ENCODE assay signal across 8 cellular contexts in genomic region chr14:32254952-32255679, GRCh38. TPM values are rescaled to one million over a fixed set of nuclear protein-coding genes. Genes with fewer than 3 reads are reported as not detected.
DNase-seq lines count a peak whose midpoint lies in the region; ATAC-seq and TF ChIP-seq lines count a peak whose summit lies in the region.

No MANE protein-coding gene starts in this region.

- intact Hi-C loops in Caco-2 (cut with micrococcal nuclease; ENCODE audit: unreplicated experiment) = loop anchor here (1.0 to 10.0 kb wide), 6 partner anchors 100 to 800 kb away; partner anchors contain the start of gene DTD2
- intact Hi-C loops in uterus (cut with DNase I; ENCODE audit: low total_unique reads) = loop anchor here (10.0 kb wide), 2 partner anchors 180 to 750 kb away; partner anchors contain the start of gene ARHGAP5

- DNase-seq in Caco-2 (peak; percentile 59 to 77), KBM-7 (peak; percentile 76), RWPE1 (ENCODE audit: low spot score) (peak; percentile 53), glutamatergic neuron (peak; percentile 73), uterus (peak; percentile 66 to 77)
- DNase-seq in activated naive CD4-positive, alpha-beta T cell treated with anti-CD3 and anti-CD28 coated beads, Interleukin-2, amount 50 U/mL, for 72 hours (ENCODE audit: low spot score in 2 of 2) = peak in 1 of 2 donors; percentile 54

- no peaks in the 10 kb centered on the region for H3K79me2 ChIP-seq in parathyroid adenoma

- TF ChIP-seq POLR2A in uterus (IDR thresholded peaks at IDR 0.05) = no peak

- H3K27me3 Mint-ChIP-seq in Caco-2 (ENCODE audit: insufficient read depth, unreplicated experiment) (no peaks in the 10 kb centered on the region), glutamatergic neuron (ENCODE audit: unreplicated experiment) (peaks cover 2% of the 10 kb centered on the region)

- TF ChIP-seq CTCF in Caco-2 (IDR thresholded peaks at IDR 0.05; ENCODE audit: insufficient read depth in 1 of 2, low read depth in 1 of 2, low read length in 1 of 2, severe bottlenecking in 1 of 2, unreplicated experiment in 1 of 2) (peak; percentile 66 to 86), RWPE1 (conservative IDR thresholded peaks at IDR 0.05; ENCODE audit: low read depth) (peak; percentile 75), glutamatergic neuron (IDR thresholded peaks at IDR 0.05; ENCODE audit: partially characterized antibody, unreplicated experiment) (peak; percentile 66), parathyroid adenoma (IDR thresholded peaks at IDR 0.05) (peak; percentile 68), uterus (IDR thresholded peaks at IDR 0.05) (peak; percentile 64 to 72 (median 66))

- in situ Hi-C loops in KBM-7 (cut with MboI; ENCODE audit: low pct_unique_long_range_greater_than_20kb, low sequenced_read_pairs) = loop anchor here (25.0 kb wide), 2 partner anchors 318 to 743 kb away; no protein-coding TSS in a partner anchor

- H3K9me3 Mint-ChIP-seq in Caco-2 (ENCODE audit: unreplicated experiment) (no peaks in the 10 kb centered on the region), glutamatergic neuron (ENCODE audit: unreplicated experiment) (no peaks in the 10 kb centered on the region)
- no peaks in the 10 kb centered on the region for H3K9me3 Mint-ChIP-seq in activated naive CD4-positive, alpha-beta T cell treated with anti-CD3 and anti-CD28 coated beads, Interleukin-2, amount 50 U/mL, for 72 hours

- no peak overlapping the region for H3K4me3 ChIP-seq in Caco-2 (ENCODE audit: low read depth, low read length)
- no peak overlapping the region for H3K4me3 ChIP-seq in parathyroid adenoma (ENCODE audit: low read depth, low read length)
- no peak overlapping the region for H3K4me3 ChIP-seq in uterus

- peak; percentile 41 for ATAC-seq in GM21381 (IDR thresholded peaks at IDR 0.05; ENCODE audit: unreplicated experiment)
- peak; percentile 39 to 57 for ATAC-seq in activated naive CD4-positive, alpha-beta T cell treated with anti-CD3 and anti-CD28 coated beads, Interleukin-2, amount 50 U/mL, for 72 hours

- H3K36me3 ChIP-seq in Caco-2 (ENCODE audit: control insufficient read depth, insufficient read depth, low read length) (no peaks in the 10 kb centered on the region), parathyroid adenoma (ENCODE audit: control insufficient read depth, insufficient read depth, low read length) (no peaks in the 10 kb centered on the region), uterus (no peaks in the 10 kb centered on the region)

- H3K4me1 ChIP-seq in Caco-2 (peaks cover 24% of the 10 kb centered on the region), parathyroid adenoma (no peaks in the 10 kb centered on the region), uterus (peaks cover 0 to 13% of the 10 kb centered on the region in 2 donors)

- CTCF ChIA-PET in Caco-2 (lab: Charles Lee) = interaction anchor here (0.7 to 2.4 kb wide), 16 partner anchors 18 to 744 kb away, joined by 3 to 21 read pairs (median 4); partner anchors contain the start of genes ARHGAP5 and RNU6-8
- CTCF ChIA-PET in RWPE1 (lab: Yijun Ruan, JAX) = interaction anchor here (0.5 to 2.2 kb wide), 26 partner anchors 10 to 919 kb away, joined by 3 to 11 read pairs (median 4); no protein-coding TSS in a partner anchor

- H3K9me3 ChIP-seq in Caco-2 (no peaks in the 10 kb centered on the region), parathyroid adenoma (ENCODE audit: control insufficient read depth, low read length) (no peaks in the 10 kb centered on the region), uterus (no peaks in the 10 kb centered on the region)

- H3K36me3 Mint-ChIP-seq in Caco-2 (ENCODE audit: insufficient read depth, unreplicated experiment) = no peaks in the 10 kb centered on the region
- no peaks in the 10 kb centered on the region for H3K36me3 Mint-ChIP-seq in activated naive CD4-positive, alpha-beta T cell treated with anti-CD3 and anti-CD28 coated beads, Interleukin-2, amount 50 U/mL, for 72 hours
- H3K36me3 Mint-ChIP-seq in glutamatergic neuron (ENCODE audit: unreplicated experiment) = no peaks in the 10 kb centered on the region

- H2AFZ ChIP-seq in parathyroid adenoma = no peak overlapping the region

- H3K27ac Mint-ChIP-seq in Caco-2 (ENCODE audit: unreplicated experiment) = no peak overlapping the region
- H3K27ac Mint-ChIP-seq in activated naive CD4-positive, alpha-beta T cell treated with anti-CD3 and anti-CD28 coated beads, Interleukin-2, amount 50 U/mL, for 72 hours = no peak overlapping the region
- no peak overlapping the region for H3K27ac Mint-ChIP-seq in glutamatergic neuron (ENCODE audit: unreplicated experiment)

- BruUV-seq in Caco-2 (replicated peaks; lab: Mats Ljungman, UMichigan) = no TSS peak

- no peak overlapping the region for H3K9ac ChIP-seq in parathyroid adenoma

- peak overlapping the region; percentile 64 for H3K27ac ChIP-seq in RWPE1
- H3K27ac ChIP-seq in parathyroid adenoma = no peak overlapping the region
- peak overlapping the region; percentile 64 to 69 for H3K27ac ChIP-seq in uterus

- no peak overlapping the region for H3K4me2 ChIP-seq in parathyroid adenoma (ENCODE audit: low read length)

- POLR2A ChIA-PET in Caco-2 (lab: Charles Lee) (no interaction called here), RWPE1 (lab: Yijun Ruan, JAX; ENCODE audit: low non-redundant PET) (no interaction called here)

- no peaks in the 10 kb centered on the region for H3K27me3 ChIP-seq in Caco-2 (replicated peaks; ENCODE audit: control insufficient read depth, insufficient read depth, low read length)
- no peaks in the 10 kb centered on the region for H3K27me3 ChIP-seq in parathyroid adenoma (ENCODE audit: control insufficient read depth, insufficient read depth, low read length)
- H3K27me3 ChIP-seq in uterus = no peaks in the 10 kb centered on the region

- H3K4me1 Mint-ChIP-seq in Caco-2 (ENCODE audit: low read depth, unreplicated experiment) (peaks cover 10% of the 10 kb centered on the region), glutamatergic neuron (ENCODE audit: low read depth, unreplicated experiment) (no peaks in the 10 kb centered on the region)

- H3K4me3 Mint-ChIP-seq in Caco-2 (ENCODE audit: unreplicated experiment) (no peak overlapping the region), glutamatergic neuron (ENCODE audit: unreplicated experiment) (no peak overlapping the region)

RNA-seq across cellular contexts. Expression of gene RNU6-8, which starts 52.0 kb away (rescaled TPM):
- total RNA-seq in Caco-2 (2022) (not detected in 2 replicates), glutamatergic neuron (ENCODE audit: unreplicated experiment) (not detected), uterus (not detected)
- not detected for total RNA-seq in activated naive CD4-positive, alpha-beta T cell treated with anti-CD3 and anti-CD28 coated beads, Interleukin-2, amount 50 U/mL, for 72 hours

RNA-seq across cellular contexts. Expression of gene RNU6-7, which starts 53.3 kb away (rescaled TPM):
- not detected in 2 replicates for total RNA-seq in Caco-2 (2022)
- total RNA-seq in activated naive CD4-positive, alpha-beta T cell treated with anti-CD3 and anti-CD28 coated beads, Interleukin-2, amount 50 U/mL, for 72 hours = not detected
- total RNA-seq in glutamatergic neuron (ENCODE audit: unreplicated experiment) = not detected
- not detected for total RNA-seq in uterus
